11 cellular contexts compared by ENCODE assay signal in the genomic region with DNA sequence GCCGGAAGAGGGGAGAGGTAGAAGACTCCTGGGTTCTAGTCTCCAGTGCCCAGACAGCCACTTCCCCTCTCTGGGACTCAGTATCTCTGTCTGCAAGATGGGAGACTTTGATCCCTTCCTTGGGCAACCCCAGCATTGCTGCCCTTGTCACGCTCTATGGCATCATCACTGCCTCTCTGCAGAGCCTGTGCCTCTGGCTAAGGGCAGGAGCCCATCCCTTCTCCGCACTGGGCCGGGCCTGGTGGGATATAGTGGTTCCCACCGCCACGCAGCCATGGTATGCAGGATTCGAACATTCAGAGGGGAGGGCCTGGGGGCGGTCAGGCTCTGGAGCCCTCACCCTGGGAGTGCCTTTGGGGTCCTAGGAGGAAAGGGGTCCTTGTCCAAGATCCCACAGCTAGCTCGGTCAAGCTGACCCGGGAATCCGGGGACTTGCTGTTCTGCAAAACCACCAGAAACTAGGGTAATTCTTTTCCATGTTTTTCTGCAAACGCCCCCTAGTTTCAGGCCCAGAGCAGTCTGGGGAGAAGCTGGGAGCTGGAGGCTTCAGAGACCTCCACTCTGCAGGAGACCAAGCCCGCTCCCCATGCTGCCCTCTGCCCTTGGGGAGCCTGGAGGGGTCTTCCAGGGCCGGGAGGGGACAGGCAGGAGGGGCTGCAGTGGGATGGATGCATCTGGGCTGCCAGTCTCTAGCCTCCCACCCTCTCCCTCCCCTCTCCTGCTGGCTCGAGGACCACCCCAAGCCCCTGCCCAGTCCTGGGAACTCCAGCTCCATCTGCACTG. TPM values are rescaled to one million over a fixed set of nuclear protein-coding genes. Genes with fewer than 3 reads are reported as not detected.
DNase-seq lines count a peak whose midpoint lies in the region; ATAC-seq and TF ChIP-seq lines count a peak whose summit lies in the region.
"Had no signal": no experiment of that assay in that cellular context is flagged by ENCODE, and none has a peak within 500 bp of the region (broad histone marks: within the 10 kb centered on the region; RNA-seq: fewer than 3 reads in every experiment).

No MANE protein-coding gene starts in this region.

- no peaks in the 10 kb centered on the region for H3K36me3 ChIP-seq in ectodermal cell (ENCODE audit: control insufficient read depth, insufficient read depth, low read length)
- no peaks in the 10 kb centered on the region for H3K36me3 ChIP-seq in muscle layer of colon (ENCODE audit: insufficient read depth, low read length)
- no peaks in the 10 kb centered on the region for H3K36me3 ChIP-seq in transverse colon

- intact Hi-C loops in activated CD4-positive, alpha-beta T cell treated with anti-CD3 and anti-CD28 coated beads, Interleukin-2, amount 10 ng/mL, durations not matched to agents 24 days and 14 days (cut with micrococcal nuclease) = no loop called here
- intact Hi-C loops in transverse colon (cut with DNase I; ENCODE audit: low total_unique reads) = loop anchor here (10.0 kb wide), 1 partner anchor 348 kb away; the partner anchor contains the start of gene ATF4

- no peak for ATAC-seq in stimulated activated naive CD8-positive, alpha-beta T cell treated with anti-CD3 and anti-CD28 coated beads, Interleukin-15, Interleukin-2, amounts not matched to agents 100 U/mL and 50 U/mL, for 24 hours

- H3K36me3 Mint-ChIP-seq in activated CD4-positive, alpha-beta T cell treated with anti-CD3 and anti-CD28 coated beads, Interleukin-2, amount 10 ng/mL, durations not matched to agents 24 days and 14 days (ENCODE audit: low read depth) = no peaks in the 10 kb centered on the region

- H3K27me3 ChIP-seq in ectodermal cell (ENCODE audit: control insufficient read depth, insufficient read depth, low read length, poor library complexity, severe bottlenecking) (no peaks in the 10 kb centered on the region), muscle layer of colon (ENCODE audit: control insufficient read depth in 1 of 2, insufficient read depth in 2 of 2, low read length in 2 of 2) (no peaks in the 10 kb centered on the region), transverse colon (peaks cover 6% of the 10 kb centered on the region)

- peak; percentile 54 for DNase-seq in activated CD4-positive, alpha-beta T cell treated with anti-CD3 and anti-CD28 coated beads, Interleukin-2, amount 10 ng/mL, durations not matched to agents 24 days and 14 days
- DNase-seq in activated CD4-positive, alpha-beta T cell treated with anti-CD3 and anti-CD28 coated beads for 4 hours = no peak
- DNase-seq in transverse colon = no peak
- no peak for DNase-seq in Ammon's horn (ENCODE audit: low spot score)
- DNase-seq in KBM-7 = no peak
- no peak for DNase-seq in stimulated activated naive CD8-positive, alpha-beta T cell treated with anti-CD3 and anti-CD28 coated beads, Interleukin-15, Interleukin-2, amounts not matched to agents 100 U/mL and 50 U/mL, for 24 hours
- DNase-seq: NCI-H1105; stimulated activated CD4-positive, alpha-beta T cell treated with anti-CD3 and anti-CD28 coated beads, Interleukin-4, amount 100 ng/mL, for 24 hours had no signal

- H3K9me3 Mint-ChIP-seq in activated CD4-positive, alpha-beta T cell treated with anti-CD3 and anti-CD28 coated beads, Interleukin-2, amount 10 ng/mL, durations not matched to agents 24 days and 14 days = no peaks in the 10 kb centered on the region

- H3K9ac ChIP-seq in muscle layer of colon (ENCODE audit: low read length) = no peak overlapping the region

- H3K4me1 Mint-ChIP-seq in activated CD4-positive, alpha-beta T cell treated with anti-CD3 and anti-CD28 coated beads, Interleukin-2, amount 10 ng/mL, durations not matched to agents 24 days and 14 days = peaks cover 26% of the 10 kb centered on the region

- in situ Hi-C loops in transverse colon (cut with MboI; ENCODE audit: low pct_ligation_motif_present in 1 of 4, low pct_unique_long_range_greater_than_20kb in 1 of 4, low sequenced_read_pairs in 3 of 4) = loop anchor here in 3 of 4 donors (5.0 to 10.0 kb wide), 3 partner anchors 128 to 138 kb away; partner anchors contain the start of gene RPL3 (in 1 of the 3)
- in situ Hi-C loops in KBM-7 (cut with MboI; ENCODE audit: low pct_unique_long_range_greater_than_20kb, low sequenced_read_pairs) = loop anchor here (10.0 kb wide), 1 partner anchor 128 kb away; no protein-coding TSS in a partner anchor

- H3K27ac Mint-ChIP-seq in activated CD4-positive, alpha-beta T cell treated with anti-CD3 and anti-CD28 coated beads, Interleukin-2, amount 10 ng/mL, durations not matched to agents 24 days and 14 days = no peak overlapping the region

- 85% methylated on average over 15 of the region's 15 CpGs for WGBS in ectodermal cell, 2 experiments
- WGBS in transverse colon (ENCODE audit: low coverage in 1 of 2), 2 donors = 85% methylated on average over 15 of the region's 15 CpGs; no CpG with 5 or more reads in 1 of the 2 donors

- no peak for TF ChIP-seq CTCF in transverse colon (IDR thresholded peaks at IDR 0.05)

- no peak for TF ChIP-seq POLR2A in transverse colon (IDR thresholded peaks at IDR 0.05)

- TF ChIP-seq EP300 in transverse colon (IDR thresholded peaks at IDR 0.05; ENCODE audit: low read depth) = no peak

- H3K4me3 ChIP-seq in ectodermal cell (ENCODE audit: insufficient read depth, low read depth, low read length) = no peak overlapping the region
- H3K4me3 ChIP-seq in muscle layer of colon (ENCODE audit: low read depth in 1 of 2, low read length in 2 of 2) = no peak overlapping the region
- H3K4me3 ChIP-seq in transverse colon = no peak overlapping the region

- peak overlapping the region; percentile 1 for H3K27ac ChIP-seq in ectodermal cell (ENCODE audit: insufficient read depth, low read depth, low read length, poor library complexity, severe bottlenecking)
- H3K27ac ChIP-seq in muscle layer of colon (ENCODE audit: low read depth, low read length) = peak overlapping the region; percentile 61
- peak overlapping the region; percentile 76 to 79 (median 78) for H3K27ac ChIP-seq in transverse colon
- H3K27ac ChIP-seq: 22Rv1 had no signal

- H3K27me3 Mint-ChIP-seq in activated CD4-positive, alpha-beta T cell treated with anti-CD3 and anti-CD28 coated beads, Interleukin-2, amount 10 ng/mL, durations not matched to agents 24 days and 14 days = peaks cover 2% of the 10 kb centered on the region

- no peaks in the 10 kb centered on the region for H3K9me3 ChIP-seq in ectodermal cell (ENCODE audit: control insufficient read depth, low read length)
- no peaks in the 10 kb centered on the region for H3K9me3 ChIP-seq in muscle layer of colon (ENCODE audit: low read length)
- H3K9me3 ChIP-seq in transverse colon = no peaks in the 10 kb centered on the region

- no peak overlapping the region for H3K4me3 Mint-ChIP-seq in activated CD4-positive, alpha-beta T cell treated with anti-CD3 and anti-CD28 coated beads, Interleukin-2, amount 10 ng/mL, durations not matched to agents 24 days and 14 days

- peaks cover 67% of the 10 kb centered on the region for H3K4me1 ChIP-seq in ectodermal cell (ENCODE audit: control insufficient read depth, insufficient read depth, low read length)
- peaks cover 39% of the 10 kb centered on the region for H3K4me1 ChIP-seq in muscle layer of colon (ENCODE audit: insufficient read depth, low read length)
- peaks cover 22 to 36% (median 27%) of the 10 kb centered on the region in 4 donors for H3K4me1 ChIP-seq in transverse colon

RNA-seq across cellular contexts. Expression of gene CBX7, which starts 24.4 kb away (rescaled TPM):
- 10.8 and 11.6 TPM in 2 replicates for total RNA-seq in activated CD4-positive, alpha-beta T cell treated with anti-CD3 and anti-CD28 coated beads, Interleukin-2, amount 10 ng/mL, durations not matched to agents 24 days and 14 days
- 5.6 TPM for polyA plus RNA-seq in ectodermal cell (2013, experiment 1 of 4)
- polyA plus RNA-seq in ectodermal cell (2013, experiment 2 of 4) = 6.0 TPM
- 6.4 TPM for polyA plus RNA-seq in ectodermal cell (2013, experiment 3 of 4)
- polyA plus RNA-seq in ectodermal cell (2013, experiment 4 of 4) = 7.3 TPM
- total RNA-seq in transverse colon = 100 to 1,000 TPM in 1 of 4 donors, 10 to 100 TPM in 3; 15.3 to 129 (median 58.4) TPM

Comparison
In these comparisons a context has a peak if more than half of its experiments do, and no peak if none do; other contexts are left out.
1. H3K27ac ChIP-seq: peak in every context shown above with its lines; median percentile 78 in transverse colon; 61 in muscle layer of colon; 1 in ectodermal cell.